Comparison of ENCODE assay signal across 16 cellular contexts in the genomic region with DNA sequence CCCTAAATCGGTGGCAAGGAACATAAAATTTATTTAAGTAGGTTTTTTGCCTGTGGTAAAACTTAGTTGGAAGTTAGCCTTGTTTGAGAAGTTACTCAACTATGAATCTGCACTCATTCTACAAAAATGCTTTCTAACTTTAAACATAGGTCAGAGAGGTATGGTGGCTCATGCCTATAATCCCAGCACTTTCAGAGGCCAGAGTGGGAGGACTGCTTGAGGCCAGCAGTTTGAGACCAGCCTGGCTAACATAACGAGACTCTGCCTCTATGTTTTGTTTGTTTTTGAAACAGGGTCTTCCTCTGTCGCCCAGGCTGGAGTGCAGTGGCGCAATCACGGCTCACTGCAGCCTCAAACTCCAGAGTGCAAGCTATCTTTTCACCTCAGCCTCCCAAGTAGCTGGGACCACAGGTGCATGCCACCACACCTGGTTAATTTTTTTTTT. TPM values are rescaled to one million over a fixed set of nuclear protein-coding genes. Genes with fewer than 3 reads are reported as not detected.
DNase-seq lines count a peak whose midpoint lies in the region; ATAC-seq and TF ChIP-seq lines count a peak whose summit lies in the region.
"Had no signal": no experiment of that assay in that cellular context is flagged by ENCODE, and none has a peak within 500 bp of the region (broad histone marks: within the 10 kb centered on the region; RNA-seq: fewer than 3 reads in every experiment).

No MANE protein-coding gene starts in this region.

- intact Hi-C loops in Calu3 (cut with micrococcal nuclease; ENCODE audit: unreplicated experiment): no loop called here

- no peak overlapping the region for H3K4me3 ChIP-seq in choroid plexus epithelial cell (ENCODE audit: low read depth, low read length)
- H3K4me3 ChIP-seq: cardiac muscle cell, heart right ventricle, psoas muscle, transverse colon had no signal

- DNase-seq in EH (ENCODE audit: low read depth): peak; percentile 81
- peak; percentile 34 for DNase-seq in LHCN-M2 (ENCODE audit: low read depth)
- peak; percentile 56 for DNase-seq in choroid plexus epithelial cell (ENCODE audit: low read depth)
- DNase-seq in osteocyte (ENCODE audit: extremely low spot score, unreplicated experiment): no peak
- no peak for DNase-seq in Calu3
- DNase-seq in DMS 273 (lab: John Stamatoyannopoulos, UW; ENCODE audit: unreplicated experiment): no peak
- no peak for DNase-seq in stimulated activated CD4-positive, alpha-beta T cell treated with anti-CD3 and anti-CD28 coated beads, Interleukin-2, amount 100 ng/mL, for 24 hours
- DNase-seq: CD8-positive, alpha-beta memory T cell; heart right ventricle; NCI-H1105 treated with DMSO at 0.1 percent for 48 hours; NCI-H2227 treated with DMSO at 0.1 percent for 48 hours; psoas muscle; transverse colon had no signal

- H3K4me1 Mint-ChIP-seq in osteocyte (ENCODE audit: unreplicated experiment) (peaks cover 18% of the 10 kb centered on the region), Calu3 (ENCODE audit: low read depth, unreplicated experiment) (no peaks in the 10 kb centered on the region)
- H3K4me1 Mint-ChIP-seq: CD8-positive, alpha-beta memory T cell had no signal

- peak overlapping the region; percentile 14 for H3K27ac Mint-ChIP-seq in osteocyte (ENCODE audit: unreplicated experiment)
- H3K27ac Mint-ChIP-seq in Calu3 (ENCODE audit: unreplicated experiment): no peak overlapping the region
- H3K27ac Mint-ChIP-seq: CD8-positive, alpha-beta memory T cell; IgD-negative memory B cell had no signal

- H3K27me3 Mint-ChIP-seq in osteocyte (ENCODE audit: unreplicated experiment) (no peaks in the 10 kb centered on the region), Calu3 (ENCODE audit: unreplicated experiment) (no peaks in the 10 kb centered on the region)
- H3K27me3 Mint-ChIP-seq: CD8-positive, alpha-beta memory T cell; IgD-negative memory B cell had no signal

- H3K36me3 Mint-ChIP-seq in osteocyte (ENCODE audit: unreplicated experiment) (peaks cover 1% of the 10 kb centered on the region), Calu3 (ENCODE audit: insufficient read depth, unreplicated experiment) (no peaks in the 10 kb centered on the region)
- H3K36me3 Mint-ChIP-seq: CD8-positive, alpha-beta memory T cell had no signal

- ATAC-seq in HG02973 (IDR thresholded peaks at IDR 0.05; ENCODE audit: unreplicated experiment): no peak
- ATAC-seq: heart right ventricle, psoas muscle had no signal

- no TSS peak for BruUV-seq in Calu3 (replicated peaks; lab: Mats Ljungman, UMichigan)

- CTCF ChIA-PET in Calu3 (lab: Charles Lee): no interaction called here

- TF ChIP-seq CTCF in choroid plexus epithelial cell (conservative IDR thresholded peaks at IDR 0.05; ENCODE audit: low read depth, low read length) (no peak), osteocyte (IDR thresholded peaks at IDR 0.05) (no peak), Calu3 (IDR thresholded peaks at IDR 0.05; ENCODE audit: unreplicated experiment) (no peak)

- H3K4me3 Mint-ChIP-seq in osteocyte (ENCODE audit: unreplicated experiment) (no peak overlapping the region), Calu3 (ENCODE audit: low read depth, unreplicated experiment) (no peak overlapping the region)
- H3K4me3 Mint-ChIP-seq: CD8-positive, alpha-beta memory T cell; IgD-negative memory B cell had no signal

- H3K9me3 Mint-ChIP-seq in osteocyte (ENCODE audit: unreplicated experiment) (no peaks in the 10 kb centered on the region), Calu3 (ENCODE audit: low read depth, unreplicated experiment) (no peaks in the 10 kb centered on the region)
- H3K9me3 Mint-ChIP-seq: CD8-positive, alpha-beta memory T cell; IgD-negative memory B cell had no signal

RNA-seq across cellular contexts. Expression of gene USP49, which starts 16.2 kb away (rescaled TPM):
- total RNA-seq in LHCN-M2 (2014; rRNA removed) (1.6 and 1.7 TPM in 2 replicates), osteocyte (5.2 and 5.4 TPM in 2 replicates), Calu3 (2022) (6.9 and 7.0 TPM in 2 replicates)
- polyA plus RNA-seq in LHCN-M2 (2012): 1.9 TPM

RNA-seq across cellular contexts. Expression of gene MED20, which starts 42.0 kb away (rescaled TPM):
- total RNA-seq in LHCN-M2 (2014; rRNA removed): 22.5 and 26.2 TPM in 2 replicates
- 25.3 TPM for polyA plus RNA-seq in LHCN-M2 (2012)
- 24.3 and 30.0 TPM in 2 replicates for total RNA-seq in osteocyte
- total RNA-seq in Calu3 (2022): 28.0 and 29.8 TPM in 2 replicates

RNA-seq across cellular contexts. Expression of gene BYSL, which starts 42.3 kb away (rescaled TPM):
- total RNA-seq in LHCN-M2 (2014; rRNA removed): 18.5 and 23.7 TPM in 2 replicates
- polyA plus RNA-seq in LHCN-M2 (2012): 25.7 TPM
- total RNA-seq in osteocyte: 20.2 and 22.7 TPM in 2 replicates
- total RNA-seq in Calu3 (2022): 51.7 and 55.6 TPM in 2 replicates

Comparison
In these comparisons a context has a peak if more than half of its experiments do, and no peak if none do; other contexts are left out.
1. DNase-seq: peak in EH (single experiment), LHCN-M2 (single experiment) and choroid plexus epithelial cell (single experiment); none in osteocyte (single experiment), Calu3 (single experiment), DMS 273 (single experiment) and stimulated activated CD4-positive, alpha-beta T cell treated with anti-CD3 and anti-CD28 coated beads, Interleukin-2, amount 100 ng/mL, for 24 hours (0 of 2).